ENCODE assay signal across 9 cellular contexts in the genomic region with DNA sequence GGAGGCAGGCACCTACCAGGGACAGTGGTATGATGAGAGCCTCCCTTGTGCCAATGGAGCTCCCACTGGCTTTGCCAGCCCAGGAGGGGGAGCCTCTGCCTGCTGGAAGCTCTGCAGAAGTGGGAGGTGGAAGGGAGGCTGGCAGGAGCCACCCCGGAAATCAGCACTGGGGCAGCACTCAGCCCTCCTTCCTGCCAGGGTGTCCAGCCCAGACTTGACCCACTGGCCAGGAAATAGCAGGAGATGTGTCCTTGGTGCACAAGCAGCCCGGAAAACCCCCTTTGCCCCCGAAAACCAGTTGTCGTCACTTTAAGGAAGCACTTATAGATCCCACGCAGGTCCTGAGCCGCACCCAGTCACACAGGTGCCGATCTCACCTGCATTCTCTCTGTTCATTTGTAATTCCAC. TPM values are rescaled to one million over a fixed set of nuclear protein-coding genes. Genes with fewer than 3 reads are reported as not detected.
A peak's percentile ranks its signal among the peaks of the same experiment; 100 is the strongest.
DNase-seq lines count a peak whose midpoint lies in the region; ATAC-seq and TF ChIP-seq lines count a peak whose summit lies in the region.
"Had no signal": no experiment of that assay in that cellular context is flagged by ENCODE, and none has a peak within 500 bp of the region (broad histone marks: within the 10 kb centered on the region; RNA-seq: fewer than 3 reads in every experiment).

No MANE protein-coding gene starts in this region.

- H3K27me3 ChIP-seq in colonic mucosa, result no peaks in the 10 kb centered on the region
- H3K27me3 ChIP-seq in uterus, result no peaks in the 10 kb centered on the region

- TF ChIP-seq POLR2A in uterus (IDR thresholded peaks at IDR 0.05), result no peak

- intact Hi-C loops in colonic mucosa (cut with DNase I) (loop anchor here (10.0 kb wide), 1 partner anchor 240 kb away; no protein-coding TSS in a partner anchor), uterus (cut with DNase I; ENCODE audit: low total_unique reads) (no loop called here)

- DNase-seq in DMS53 (lab: John Stamatoyannopoulos, UW) (peak; percentile 60), DMS53 treated with DMSO at 0.1 percent for 48 hours (lab: John Stamatoyannopoulos, UW; ENCODE audit: unreplicated experiment) (no peak), NCI-H1930 (lab: John Stamatoyannopoulos, UW) (peak; percentile 16 to 31), colonic mucosa (peak; percentile 58), renal cortical epithelial cell (ENCODE audit: low read depth) (peak; percentile 11), uterus (no peak), SK-N-DZ (ENCODE audit: low spot score) (no peak)
- DNase-seq: NCI-H187 had no signal

- H3K4me1 ChIP-seq in colonic mucosa (no peaks in the 10 kb centered on the region), uterus (no peaks in the 10 kb centered on the region)

- TF ChIP-seq CTCF in colonic mucosa (IDR thresholded peaks at IDR 0.05) (peak; percentile 39), uterus (IDR thresholded peaks at IDR 0.05) (no peak)

- H3K9me3 ChIP-seq in colonic mucosa (no peaks in the 10 kb centered on the region), uterus (no peaks in the 10 kb centered on the region)

- no peak overlapping the region for H3K27ac ChIP-seq in colonic mucosa
- no peak overlapping the region for H3K27ac ChIP-seq in uterus

- H3K4me3 ChIP-seq in colonic mucosa, result peak overlapping the region; percentile 22
- H3K4me3 ChIP-seq in uterus, result no peak overlapping the region

- ATAC-seq in GM19463 (IDR thresholded peaks at IDR 0.05; ENCODE audit: unreplicated experiment), result no peak

- no peak overlapping the region for H3K9ac ChIP-seq in colonic mucosa (ENCODE audit: low read depth in 2 of 2, low read length in 2 of 2)

- H3K36me3 ChIP-seq in colonic mucosa (no peaks in the 10 kb centered on the region), uterus (no peaks in the 10 kb centered on the region)

RNA-seq across cellular contexts. Expression of a gene that starts 49.3 kb away (rescaled TPM):
- total RNA-seq in colonic mucosa (under 1 TPM; 0.20 to 0.35 TPM), renal cortical epithelial cell (not detected in 2 replicates), uterus (1 to 10 TPM in 1 of 4 donors, under 1 TPM in 2, not detected in 1; 0.21 to 3.9 (median 0.26) TPM)
- 27.9 and 32.2 TPM in 2 replicates for polyA plus RNA-seq in SK-N-DZ (2014; cell fraction: cytosol; rRNA removed)
- polyA plus RNA-seq in SK-N-DZ (2014; cell fraction: nucleus; rRNA removed), result 8.1 and 11.4 TPM in 2 replicates

Comparison
In these comparisons a context has a peak if more than half of its experiments do, and no peak if none do; other contexts are left out.
1. DNase-seq: peak in DMS53 (single experiment), NCI-H1930 (2 of 2), colonic mucosa (single experiment) and renal cortical epithelial cell (single experiment); none in DMS53 treated with DMSO at 0.1 percent for 48 hours (single experiment), uterus (0 of 2) and SK-N-DZ (single experiment).